21 cellular contexts compared by ENCODE assay signal in genomic region chr15:97645758-97646157, GRCh38.
DNase-seq lines count a peak whose midpoint lies in the region; ATAC-seq, FAIRE-seq and TF ChIP-seq lines count a peak whose summit lies in the region.
"Had no signal": no experiment of that assay in that cellular context is flagged by ENCODE, and none has a peak within 500 bp of the region (broad histone marks: within the 10 kb centered on the region; RNA-seq: fewer than 3 reads in every experiment).

No MANE protein-coding gene starts in this region.

- no peaks in the 10 kb centered on the region for H3K27me3 Mint-ChIP-seq in GM23338 (ENCODE audit: insufficient read depth, low read depth, poor library complexity)
- H3K27me3 Mint-ChIP-seq: B cell had no signal

- no peaks in the 10 kb centered on the region for H3K79me2 ChIP-seq in K562 (ENCODE audit: control insufficient read depth, insufficient read depth, low read length)
- no peaks in the 10 kb centered on the region for H3K79me2 ChIP-seq in GM23338 (replicated peaks; ENCODE audit: insufficient read depth)

- no peaks in the 10 kb centered on the region for H3K9me1 ChIP-seq in IMR-90 (ENCODE audit: insufficient read depth, low read length)
- H3K9me1 ChIP-seq in K562 (ENCODE audit: control insufficient read depth, insufficient read depth, low read length), result no peaks in the 10 kb centered on the region

- H4K5ac ChIP-seq in IMR-90 (ENCODE audit: low read depth, low read length), result no peak overlapping the region

- H2AFZ ChIP-seq in IMR-90 (replicated peaks; ENCODE audit: low read length, poor library complexity) (no peak overlapping the region), K562 (ENCODE audit: low read depth, low read length) (no peak overlapping the region), GM23338 (no peak overlapping the region)

- H3K4ac ChIP-seq in IMR-90 (ENCODE audit: low read depth, low read length), result no peak overlapping the region

- H3K14ac ChIP-seq in IMR-90 (replicated peaks; ENCODE audit: low read depth, low read length), result no peak overlapping the region

- H3K27ac Mint-ChIP-seq in GM23338, result no peak overlapping the region
- H3K27ac Mint-ChIP-seq: B cell; CD4-positive, alpha-beta T cell; CD8-positive, alpha-beta T cell had no signal

- ATAC-seq in A549, result no peak
- no peak for ATAC-seq in IMR-90 (ENCODE audit: low read depth)
- no peak for ATAC-seq in K562
- ATAC-seq in GM23338, result no peak
- no peak for ATAC-seq in HG02938 (IDR thresholded peaks at IDR 0.05; ENCODE audit: unreplicated experiment)
- ATAC-seq: CD8-positive, alpha-beta T cell had no signal

- H3K27me3 ChIP-seq in IMR-90 (ENCODE audit: control insufficient read depth, insufficient read depth, low read length), result no peaks in the 10 kb centered on the region
- H3K27me3 ChIP-seq in K562 (ENCODE audit: control insufficient read depth in 2 of 2, insufficient read depth in 2 of 2, low read length in 2 of 2), result no peaks in the 10 kb centered on the region
- no peaks in the 10 kb centered on the region for H3K27me3 ChIP-seq in GM23338 (ENCODE audit: insufficient read depth)
- H3K27me3 ChIP-seq: BLaER1 treated with 17β-estradiol and CSF1 and Interleukin-3, amounts not matched to agents 10 nM and 100 nM had no signal

- H2BK20ac ChIP-seq in IMR-90 (ENCODE audit: low read depth, low read length), result no peak overlapping the region

- dilution Hi-C loops in IMR-90 (cut with HindIII; ENCODE audit: low sequenced_read_pairs, unreplicated experiment), result no loop called here

- H3K4me3 ChIP-seq in A549 (no peak overlapping the region), IMR-90 (ENCODE audit: insufficient read depth, low read depth, low read length) (no peak overlapping the region), K562 (no peak overlapping the region), GM23338 (no peak overlapping the region)
- H3K4me3 ChIP-seq: BLaER1 treated with 17β-estradiol and CSF1 and Interleukin-3, amounts not matched to agents 10 nM and 100 nM had no signal

- no peaks in the 10 kb centered on the region for H4K20me1 ChIP-seq in IMR-90 (ENCODE audit: insufficient read depth, low read length)
- H4K20me1 ChIP-seq in K562 (replicated peaks; ENCODE audit: control insufficient read depth, insufficient read depth, low read length), result no peaks in the 10 kb centered on the region
- H4K20me1 ChIP-seq in GM23338 (replicated peaks; ENCODE audit: insufficient read depth), result no peaks in the 10 kb centered on the region
- H4K20me1 ChIP-seq: BLaER1 treated with 17β-estradiol and CSF1 and Interleukin-3, amounts not matched to agents 10 nM and 100 nM had no signal

- H4K91ac ChIP-seq in IMR-90 (ENCODE audit: insufficient read depth, low read depth, low read length), result no peak overlapping the region

- no peaks in the 10 kb centered on the region for H3K4me1 ChIP-seq in A549
- no peaks in the 10 kb centered on the region for H3K4me1 ChIP-seq in IMR-90 (ENCODE audit: control insufficient read depth, insufficient read depth, low read length)
- H3K4me1 ChIP-seq in K562 (replicated peaks in 1 of 2; ENCODE audit: control insufficient read depth in 2 of 2, insufficient read depth in 2 of 2, low read length in 2 of 2), result no peaks in the 10 kb centered on the region
- no peaks in the 10 kb centered on the region for H3K4me1 ChIP-seq in GM23338 (ENCODE audit: insufficient read depth)
- H3K4me1 ChIP-seq: BLaER1 treated with 17β-estradiol and CSF1 and Interleukin-3, amounts not matched to agents 10 nM and 100 nM; Caco-2 had no signal

- in situ Hi-C loops in IMR-90 (cut with MboI; ENCODE audit: low sequenced_read_pairs) (no loop called here), K562 (cut with MboI) (no loop called here)

- intact Hi-C loops in IMR-90 (cut with micrococcal nuclease), result no loop called here
- intact Hi-C loops in K562 (cut with micrococcal nuclease), result no loop called here

- H3K23ac ChIP-seq in IMR-90 (ENCODE audit: low read depth, low read length), result no peak overlapping the region

- H3K4me2 ChIP-seq in A549 (no peak overlapping the region), IMR-90 (ENCODE audit: low read depth, low read length) (no peak overlapping the region), K562 (ENCODE audit: insufficient read depth, low read length) (no peak overlapping the region), GM23338 (no peak overlapping the region)
- H3K4me2 ChIP-seq: BLaER1 treated with 17β-estradiol and CSF1 and Interleukin-3, amounts not matched to agents 10 nM and 100 nM had no signal

- H3K9me3 ChIP-seq in A549 (no peaks in the 10 kb centered on the region), IMR-90 (ENCODE audit: control insufficient read depth, insufficient read depth, low read length) (peaks cover 10% of the 10 kb centered on the region), K562 (replicated peaks; ENCODE audit: control insufficient read depth, insufficient read depth, low read depth, low read length) (no peaks in the 10 kb centered on the region)
- H3K9me3 ChIP-seq: BLaER1 treated with 17β-estradiol and CSF1 and Interleukin-3, amounts not matched to agents 10 nM and 100 nM; Caco-2 had no signal

- H3K36me3 ChIP-seq in IMR-90 (ENCODE audit: control insufficient read depth, insufficient read depth, low read length), result no peaks in the 10 kb centered on the region
- H3K36me3 ChIP-seq in K562 (ENCODE audit: control insufficient read depth, insufficient read depth, low read length), result no peaks in the 10 kb centered on the region
- no peaks in the 10 kb centered on the region for H3K36me3 ChIP-seq in GM23338 (ENCODE audit: insufficient read depth)
- H3K36me3 ChIP-seq: BLaER1 treated with 17β-estradiol and CSF1 and Interleukin-3, amounts not matched to agents 10 nM and 100 nM had no signal

- H3K4me3 Mint-ChIP-seq in GM23338, result no peak overlapping the region
- H3K4me3 Mint-ChIP-seq: B cell; CD4-positive, alpha-beta T cell; CD8-positive, alpha-beta T cell had no signal

- H3K36me3 Mint-ChIP-seq in GM23338 (ENCODE audit: low read depth), result no peaks in the 10 kb centered on the region
- H3K36me3 Mint-ChIP-seq: CD8-positive, alpha-beta T cell had no signal

- no peak overlapping the region for H2AK5ac ChIP-seq in IMR-90 (ENCODE audit: low read depth, low read length)

- no peaks in the 10 kb centered on the region for H3K9me2 ChIP-seq in GM23338 (ENCODE audit: insufficient read depth)

- TF ChIP-seq RAD21 in A549 (conservative IDR thresholded peaks at IDR 0.05 in 1 of 2, IDR thresholded peaks at IDR 0.05 in 1 of 2) (no peak), IMR-90 (IDR thresholded peaks at IDR 0.05; ENCODE audit: low read length) (no peak), K562 (CRISPR knock-in tag; conservative IDR thresholded peaks at IDR 0.05 in 1 of 2, IDR thresholded peaks at IDR 0.05 in 1 of 2) (no peak)

- CTCF ChIA-PET in A549 (lab: Yijun Ruan, JAX), result no interaction called here
- CTCF ChIA-PET in IMR-90 (lab: Yijun Ruan, JAX), result no interaction called here
- CTCF ChIA-PET in K562 (lab: Yijun Ruan, JAX; ENCODE audit: low intra/inter-chr PET ratio), result no interaction called here

- no peaks in the 10 kb centered on the region for H3F3A ChIP-seq in GM23338 (replicated peaks; ENCODE audit: low read depth)

- POLR2A ChIA-PET in A549 (lab: Yijun Ruan, JAX) (no interaction called here), IMR-90 (lab: Charles Lee; ENCODE audit: unreplicated experiment) (no interaction called here), K562 (lab: Yijun Ruan, JAX) (no interaction called here)

- no peak for TF ChIP-seq EP300 in A549 (IDR thresholded peaks at IDR 0.05)
- TF ChIP-seq EP300 in K562 (IDR thresholded peaks at IDR 0.05; ENCODE audit: low read length), result no peak

- no peak overlapping the region for H2AK9ac ChIP-seq in IMR-90 (replicated peaks; ENCODE audit: low read depth, low read length, poor library complexity)

- no peak overlapping the region for H2BK5ac ChIP-seq in IMR-90 (ENCODE audit: low read depth, low read length, poor library complexity, severe bottlenecking)

- no peak overlapping the region for H4K8ac ChIP-seq in IMR-90 (ENCODE audit: low read depth in 2 of 2, low read length in 2 of 2)

- no peaks in the 10 kb centered on the region for H3K79me1 ChIP-seq in IMR-90 (ENCODE audit: low read depth in 1 of 2, low read length in 2 of 2)

- H3K9me3 Mint-ChIP-seq in GM23338, result no peaks in the 10 kb centered on the region

- TF ChIP-seq CTCF in A549 (IDR thresholded peaks at IDR 0.05) (no peak), IMR-90 (conservative IDR thresholded peaks at IDR 0.05; ENCODE audit: low read depth, low read length) (no peak), K562 (IDR thresholded peaks at IDR 0.05 in 2 of 3, conservative IDR thresholded peaks at IDR 0.05 in 1 of 3; ENCODE audit: insufficient read depth in 2 of 3, low read depth in 1 of 3, low read length in 3 of 3) (no peak), GM23338 (conservative IDR thresholded peaks at IDR 0.05; ENCODE audit: low read depth in 2 of 2) (no peak)

- FAIRE-seq in A549 (lab: Jason Lieb, UNC) (no peak), K562 (lab: Jason Lieb, UNC) (no peak)
- FAIRE-seq: A204.1, D721Med, G401.6, GM12891, GM19239 had no signal

- no peak for TF ChIP-seq POLR2A in A549 (IDR thresholded peaks at IDR 0.05; ENCODE audit: low read length)
- TF ChIP-seq POLR2A in IMR-90 (IDR thresholded peaks at IDR 0.05; ENCODE audit: low read depth, low read length), result no peak
- no peak for TF ChIP-seq POLR2A in K562 (conservative IDR thresholded peaks at IDR 0.05)

- H3K4me1 Mint-ChIP-seq in GM23338, result no peaks in the 10 kb centered on the region
- H3K4me1 Mint-ChIP-seq: B cell had no signal

- H2BK15ac ChIP-seq in IMR-90 (ENCODE audit: low read depth, low read length), result no peak overlapping the region

- DNase-seq in A549 (ENCODE audit: low read depth in 1 of 2, low spot score in 1 of 2) (no peak), IMR-90 (no peak), K562 (ENCODE audit: extremely low read depth in 1 of 4, low spot score in 3 of 4) (no peak), GM23338 (ENCODE audit: low spot score) (no peak)
- DNase-seq: 8988T; AML-193; Caco-2; Calu3; CD4-positive, alpha-beta T cell; CD8-positive, alpha-beta T cell; DMS79 treated with DMSO at 0.1 percent for 48 hours; GF-D8 had no signal

- H3K27ac ChIP-seq in A549 (no peak overlapping the region), IMR-90 (ENCODE audit: insufficient read depth, low read length) (no peak overlapping the region), K562 (ENCODE audit: extremely low read depth, low read depth, low read length) (no peak overlapping the region), GM23338 (ENCODE audit: low read depth) (no peak overlapping the region)
- H3K27ac ChIP-seq: BLaER1 treated with 17β-estradiol and CSF1 and Interleukin-3, amounts not matched to agents 10 nM and 100 nM; C4-2B had no signal

- no peak overlapping the region for H3K9ac ChIP-seq in IMR-90 (ENCODE audit: low read depth, low read length)
- H3K9ac ChIP-seq in K562 (ENCODE audit: insufficient read depth in 1 of 2, low read depth in 2 of 2, low read length in 2 of 2), result no peak overlapping the region
- H3K9ac ChIP-seq: BLaER1 treated with 17β-estradiol and CSF1 and Interleukin-3, amounts not matched to agents 10 nM and 100 nM had no signal

- no peak overlapping the region for H2BK120ac ChIP-seq in IMR-90 (ENCODE audit: low read depth, low read length)

- BruUV-seq in IMR-90 (replicated peaks; lab: Mats Ljungman, UMichigan) (no TSS peak), K562 (replicated peaks; lab: Mats Ljungman, UMichigan) (no TSS peak)

- H3K18ac ChIP-seq in IMR-90 (ENCODE audit: low read depth, low read length), result no peak overlapping the region

- 1% methylated on average over 2 of the region's 2 CpGs for WGBS in A549 (ENCODE audit: missing lambda C conversion rate)
- no CpG with 5 or more reads among the region's 2 CpGs for WGBS in IMR-90 (ENCODE audit: extremely low coverage in 2 of 2, insufficient read length in 1 of 2), 2 experiments
- 5% methylated on average over 2 of the region's 2 CpGs for WGBS in K562 (ENCODE audit: insufficient coverage, low coverage, missing lambda C conversion rate)

- no peak overlapping the region for H3K56ac ChIP-seq in IMR-90 (ENCODE audit: extremely low read depth, insufficient read depth, low read length)

Comparison
In these comparisons a context has a peak if more than half of its experiments do, and no peak if none do; other contexts are left out.
1. Of the 35 proteins assayed by ChIP-seq in both K562 and A549: peak only in K562: none; only in A549: MAFK; in both: none; in neither: 34.